ENCODE assay signal across 16 cellular contexts in genomic region chr15:61906961-61907752, GRCh38.
A peak's percentile ranks its signal among the peaks of the same experiment; 100 is the strongest.
DNase-seq lines count a peak whose midpoint lies in the region; ATAC-seq and TF ChIP-seq lines count a peak whose summit lies in the region.
"Had no signal": no experiment of that assay in that cellular context is flagged by ENCODE, and none has a peak within 500 bp of the region (broad histone marks: within the 10 kb centered on the region; RNA-seq: fewer than 3 reads in every experiment).

No MANE protein-coding gene starts in this region.

- ATAC-seq in HG02588 (IDR thresholded peaks at IDR 0.05; ENCODE audit: unreplicated experiment): no peak

- peak; percentile 2 for DNase-seq in HT1080 (ENCODE audit: low read depth)
- DNase-seq in RWPE1 (ENCODE audit: low spot score): peak; percentile 40
- DNase-seq in hepatocyte (ENCODE audit: low spot score): peak; percentile 5
- DNase-seq in renal cortical epithelial cell (ENCODE audit: low read depth): peak; percentile 11
- DNase-seq in dorsolateral prefrontal cortex: no peak
- no peak for DNase-seq in NCI-H128 (lab: John Stamatoyannopoulos, UW; ENCODE audit: unreplicated experiment)
- DNase-seq: Caco-2, EL, HFFc6, Kasumi-1, MV-4-11, NCI-H1436 treated with DMSO at 0.1 percent for 48 hours, NCI-H2081, NCI-H510A, NCI-H774 had no signal

- H3K4me2 ChIP-seq in hepatocyte: no peak overlapping the region

- H3K4me3 ChIP-seq in hepatocyte: no peak overlapping the region
- H3K4me3 ChIP-seq in dorsolateral prefrontal cortex: no peak overlapping the region

- TF ChIP-seq CTCF in RWPE1 (conservative IDR thresholded peaks at IDR 0.05; ENCODE audit: low read depth): no peak
- TF ChIP-seq CTCF in hepatocyte (IDR thresholded peaks at IDR 0.05; ENCODE audit: poor library complexity): no peak
- no peak for TF ChIP-seq CTCF in dorsolateral prefrontal cortex (IDR thresholded peaks at IDR 0.05 in 54 of 56, conservative IDR thresholded peaks at IDR 0.05 in 2 of 56; ENCODE audit: low read depth in 1 of 56, partially characterized antibody in 56 of 56)

- H2AFZ ChIP-seq in hepatocyte: no peak overlapping the region

- no peaks in the 10 kb centered on the region for H4K20me1 ChIP-seq in hepatocyte (ENCODE audit: insufficient read depth, poor library complexity, severe bottlenecking)

- intact Hi-C loops in dorsolateral prefrontal cortex (cut with DNase I): no loop called here

- H3K4me1 ChIP-seq in hepatocyte (ENCODE audit: insufficient read depth): peaks cover 4% of the 10 kb centered on the region
- H3K4me1 ChIP-seq: Caco-2 had no signal

- H3K9me2 ChIP-seq in hepatocyte (replicated peaks; ENCODE audit: insufficient read depth): no peaks in the 10 kb centered on the region

- CTCF ChIA-PET in RWPE1 (lab: Yijun Ruan, JAX): no interaction called here

- H3K27ac ChIP-seq in RWPE1 (no peak overlapping the region), hepatocyte (peak overlapping the region; percentile 14), dorsolateral prefrontal cortex (peak overlapping the region in 1 of 59 donors; percentile 13)

- POLR2A ChIA-PET in RWPE1 (lab: Yijun Ruan, JAX; ENCODE audit: low non-redundant PET): no interaction called here

- H3K36me3 ChIP-seq in hepatocyte (replicated peaks; ENCODE audit: insufficient read depth, low read depth): no peaks in the 10 kb centered on the region

- H3K27me3 ChIP-seq in hepatocyte: no peaks in the 10 kb centered on the region
- H3K27me3 ChIP-seq in dorsolateral prefrontal cortex: no peaks in the 10 kb centered on the region

- WGBS in hepatocyte (ENCODE audit: low lambda C conversion rate, missing lambda C conversion rate): 76% methylated on average over 4 of the region's 4 CpGs

- no peaks in the 10 kb centered on the region for H3K9me3 ChIP-seq in hepatocyte (ENCODE audit: low read depth)
- H3K9me3 ChIP-seq: Caco-2 had no signal

- no peaks in the 10 kb centered on the region for H3K79me2 ChIP-seq in hepatocyte

Comparison
In these comparisons a context has a peak if more than half of its experiments do, and no peak if none do; other contexts are left out.
1. DNase-seq: peak in HT1080 (single experiment), RWPE1 (single experiment), hepatocyte (single experiment) and renal cortical epithelial cell (single experiment); none in dorsolateral prefrontal cortex (0 of 10) and NCI-H128 (single experiment).